In the genomic region with DNA sequence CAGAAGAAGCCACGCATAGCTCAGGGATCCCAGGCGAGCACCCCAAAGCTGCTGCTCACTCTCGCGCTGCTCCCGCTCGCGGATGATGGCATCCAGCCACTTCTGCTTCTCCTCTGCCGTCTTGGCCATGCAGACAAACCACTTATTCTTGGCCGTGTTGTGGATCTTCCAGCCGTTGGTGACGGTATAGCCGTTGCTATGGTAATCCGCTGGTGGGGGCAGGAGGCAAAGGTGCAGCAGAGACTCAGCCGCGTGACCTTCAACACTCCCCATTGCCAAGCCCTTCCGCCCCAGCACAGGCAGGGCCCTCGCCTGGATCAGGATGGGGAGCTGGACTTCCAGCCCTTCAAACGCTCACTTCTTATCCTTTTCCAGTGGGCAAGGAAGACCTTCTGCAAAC, we compare ENCODE assay signal across 21 cellular contexts.
DNase-seq lines count a peak whose midpoint lies in the region; TF ChIP-seq lines count a peak whose summit lies in the region.
"Had no signal": no experiment of that assay in that cellular context is flagged by ENCODE, and none has a peak within 500 bp of the region (broad histone marks: within the 10 kb centered on the region; RNA-seq: fewer than 3 reads in every experiment).

No MANE protein-coding gene starts in this region.

- DNase-seq in DMS 273 (lab: John Stamatoyannopoulos, UW; ENCODE audit: unreplicated experiment) (peak; percentile 47), DMS 273 treated with DMSO at 0.1 percent for 48 hours (lab: John Stamatoyannopoulos, UW) (no peak), Peyer's patch (peak in 2 of 3 donors; percentile 57 to 64), endothelial cell (ENCODE audit: low spot score) (no peak), posterior cingulate gyrus (peak in 6 of 10 donors; percentile 42 to 94 (median 53)), NCI-H510A treated with DMSO at 0.1 percent for 48 hours (lab: John Stamatoyannopoulos, UW) (no peak), EL (no peak)
- no peak for DNase-seq in activated CD4-positive, alpha-beta T cell treated with anti-CD3 and anti-CD28 coated beads, Interleukin-2, amount 50 U/mL, for 1 hour
- DNase-seq: activated CD8-positive, alpha-beta memory T cell treated with anti-CD3 and anti-CD28 coated beads, Interleukin-2, amount 50 U/mL, for 48 hours; cerebellar nuclear complex; left cardiac atrium; naive thymus-derived CD8-positive, alpha-beta T cell; NCI-H1694 treated with DMSO at 0.1 percent for 48 hours; NK-92 treated with Interleukin-12 subunit alpha and Interleukin-12 subunit beta, amount 100 ng/mL, for 24 hours; stimulated activated CD4-positive, alpha-beta T cell treated with anti-CD3 and anti-CD28 coated beads, Interleukin-4, amount 100 ng/mL, for 4 hours; stimulated activated naive CD4-positive, alpha-beta T cell had no signal

- no peaks in the 10 kb centered on the region for H3K9me3 Mint-ChIP-seq in endothelial cell (ENCODE audit: unreplicated experiment)
- H3K9me3 Mint-ChIP-seq: activated naive CD4-positive, alpha-beta T cell treated with anti-CD3 and anti-CD28 coated beads, Interleukin-2, amount 50 U/mL, for 24 hours; CD14-positive monocyte; IgD-negative memory B cell; naive thymus-derived CD8-positive, alpha-beta T cell had no signal

- H3K27ac Mint-ChIP-seq in endothelial cell (ENCODE audit: unreplicated experiment): no peak overlapping the region
- H3K27ac Mint-ChIP-seq: activated naive CD4-positive, alpha-beta T cell treated with anti-CD3 and anti-CD28 coated beads, Interleukin-2, amount 50 U/mL, for 24 hours had no signal

- no peaks in the 10 kb centered on the region for H3K27me3 ChIP-seq in Peyer's patch
- H3K27me3 ChIP-seq: right lobe of liver had no signal

- intact Hi-C loops in posterior cingulate gyrus (cut with DNase I): no loop called here

- H3K36me3 Mint-ChIP-seq in endothelial cell (ENCODE audit: low read depth, unreplicated experiment): peaks cover 73% of the 10 kb centered on the region
- H3K36me3 Mint-ChIP-seq: IgD-negative memory B cell had no signal

- TF ChIP-seq POLR2A in Peyer's patch (IDR thresholded peaks at IDR 0.05): no peak

- no peak overlapping the region for H3K4me3 ChIP-seq in Peyer's patch
- H3K4me3 ChIP-seq: right lobe of liver had no signal

- peak overlapping the region; percentile 67 for H3K4me3 Mint-ChIP-seq in endothelial cell (ENCODE audit: unreplicated experiment)
- H3K4me3 Mint-ChIP-seq: activated naive CD4-positive, alpha-beta T cell treated with anti-CD3 and anti-CD28 coated beads, Interleukin-2, amount 50 U/mL, for 24 hours; CD14-positive monocyte; IgD-negative memory B cell; naive thymus-derived CD8-positive, alpha-beta T cell had no signal

- H3K4me1 ChIP-seq in Peyer's patch: peaks cover 0 to 24% (median 3%) of the 10 kb centered on the region in 4 donors

- H3K4me1 Mint-ChIP-seq in endothelial cell (ENCODE audit: unreplicated experiment): peaks cover 43% of the 10 kb centered on the region

- H3K27ac ChIP-seq in Peyer's patch: no peak overlapping the region
- H3K27ac ChIP-seq: 22Rv1, right lobe of liver had no signal

- H3K9me3 ChIP-seq in Peyer's patch: no peaks in the 10 kb centered on the region
- H3K9me3 ChIP-seq: right lobe of liver had no signal

- H3K27me3 Mint-ChIP-seq in endothelial cell (ENCODE audit: unreplicated experiment): peaks cover 19% of the 10 kb centered on the region
- H3K27me3 Mint-ChIP-seq: activated naive CD4-positive, alpha-beta T cell treated with anti-CD3 and anti-CD28 coated beads, Interleukin-2, amount 50 U/mL, for 24 hours; IgD-negative memory B cell; naive thymus-derived CD8-positive, alpha-beta T cell had no signal

- TF ChIP-seq CTCF in Peyer's patch (IDR thresholded peaks at IDR 0.05) (no peak), endothelial cell (IDR thresholded peaks at IDR 0.05; ENCODE audit: unreplicated experiment) (no peak)

- no peaks in the 10 kb centered on the region for H3K36me3 ChIP-seq in Peyer's patch
- H3K36me3 ChIP-seq: right lobe of liver had no signal

Comparison
In these comparisons a context has a peak if more than half of its experiments do, and no peak if none do; other contexts are left out.
1. DNase-seq: peak in DMS 273 (single experiment), Peyer's patch (2 of 3) and posterior cingulate gyrus (6 of 10); none in DMS 273 treated with DMSO at 0.1 percent for 48 hours (single experiment), endothelial cell (single experiment), activated CD4-positive, alpha-beta T cell treated with anti-CD3 and anti-CD28 coated beads, Interleukin-2, amount 50 U/mL, for 1 hour (single experiment), NCI-H510A treated with DMSO at 0.1 percent for 48 hours (single experiment) and EL (single experiment).